22 cellular contexts compared by ENCODE assay signal in the genomic region with DNA sequence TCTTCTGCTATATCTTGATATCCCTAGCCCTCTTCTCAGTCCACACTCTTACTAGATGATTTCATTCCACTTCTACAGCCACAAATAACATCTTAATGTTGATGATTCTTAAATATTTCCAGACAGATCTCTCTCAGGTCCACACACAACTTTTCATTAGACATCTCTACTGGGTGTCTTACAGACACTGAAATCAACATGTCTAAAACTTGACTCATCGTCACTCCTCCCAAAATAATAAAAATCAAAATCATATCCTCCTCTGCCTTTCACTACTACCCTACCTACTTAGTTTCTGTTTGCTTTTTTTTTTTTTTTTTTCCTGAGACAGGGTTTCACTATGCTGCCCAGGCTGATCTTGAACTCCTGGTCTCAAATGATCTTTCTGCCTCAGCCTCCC. TPM values are rescaled to one million over a fixed set of nuclear protein-coding genes. Genes with fewer than 3 reads are reported as not detected.
DNase-seq lines count a peak whose midpoint lies in the region; ATAC-seq and TF ChIP-seq lines count a peak whose summit lies in the region.
"Had no signal": no experiment of that assay in that cellular context is flagged by ENCODE, and none has a peak within 500 bp of the region (broad histone marks: within the 10 kb centered on the region; RNA-seq: fewer than 3 reads in every experiment).

No MANE protein-coding gene starts in this region.

- 58% methylated on average over 1 of the region's 1 CpG for WGBS in SK-N-SH (ENCODE audit: low lambda C conversion rate)
- WGBS in H9 (ENCODE audit: extremely low coverage, insufficient read length, low lambda C conversion rate): 100% methylated on average over 1 of the region's 1 CpG

- H3K79me2 ChIP-seq in SK-N-SH (ENCODE audit: insufficient read depth): peaks cover 68% of the 10 kb centered on the region
- H3K79me2 ChIP-seq in H9 (ENCODE audit: insufficient read depth, low read length): no peaks in the 10 kb centered on the region

- no peak overlapping the region for H3T11ph ChIP-seq in H9 (ENCODE audit: low read length)

- no peak overlapping the region for H2BK20ac ChIP-seq in H9 (ENCODE audit: low read depth, low read length, poor library complexity, severe bottlenecking)

- H3K9ac ChIP-seq in SK-N-SH: peak overlapping the region; percentile 34; the same call in 1 of the 2 replicates
- H3K9ac ChIP-seq in H9 (ENCODE audit: extremely low read depth, insufficient read length, low read length): no peak overlapping the region
- H3K9ac ChIP-seq: BLaER1 treated with 17β-estradiol and CSF1 and Interleukin-3, amounts not matched to agents 10 nM and 100 nM had no signal

- no peak for TF ChIP-seq POLR2A in gastrocnemius medialis (IDR thresholded peaks at IDR 0.05)

- H3K79me1 ChIP-seq in H9 (ENCODE audit: insufficient read depth, low read depth, low read length, poor library complexity, severe bottlenecking): peaks cover 5% of the 10 kb centered on the region

- in situ Hi-C loops in gastrocnemius medialis (cut with MboI; ENCODE audit: low sequenced_read_pairs in 4 of 4): no loop called here

- intact Hi-C loops in gastrocnemius medialis (cut with DNase I; ENCODE audit: low total_unique reads): no loop called here

- no peak overlapping the region for H2BK12ac ChIP-seq in H9 (ENCODE audit: insufficient read length, low read depth, low read length)

- H3K36me3 ChIP-seq in SK-N-SH (replicated peaks in 1 of 2; ENCODE audit: control insufficient read depth in 1 of 2, insufficient read depth in 2 of 2, low read length in 1 of 2) (peaks cover 47 to 74% of the 10 kb centered on the region in 2 experiments), gastrocnemius medialis (peaks cover 0 to 70% of the 10 kb centered on the region in 2 donors)

- no peak overlapping the region for H4K5ac ChIP-seq in H9 (ENCODE audit: insufficient read length, low read depth, low read length)

- H4K20me1 ChIP-seq in SK-N-SH (ENCODE audit: insufficient read depth): peaks cover 11% of the 10 kb centered on the region; the same call in 1 of the 2 replicates
- no peaks in the 10 kb centered on the region for H4K20me1 ChIP-seq in H9 (ENCODE audit: control insufficient read depth, insufficient read depth, insufficient read length)

- H2BK120ac ChIP-seq in H9 (ENCODE audit: low read depth, low read length, poor library complexity, severe bottlenecking): no peak overlapping the region

- no peak overlapping the region for H3K23ac ChIP-seq in H9 (ENCODE audit: insufficient read length, low read depth, low read length)

- no peaks in the 10 kb centered on the region for H3K4me1 Mint-ChIP-seq in H9

- no peaks in the 10 kb centered on the region for H3K9me2 ChIP-seq in SK-N-SH

- H4K91ac ChIP-seq in H9 (ENCODE audit: insufficient read length, low read depth, low read length): no peak overlapping the region

- POLR2A ChIA-PET in SK-N-SH (lab: Yijun Ruan, JAX): no interaction called here

- no peak overlapping the region for H4K8ac ChIP-seq in H9 (replicated peaks; ENCODE audit: insufficient read length, low read depth, low read length)

- no peak for ATAC-seq in gastrocnemius medialis
- ATAC-seq: gastroesophageal sphincter had no signal

- TF ChIP-seq CTCF in SK-N-SH (IDR thresholded peaks at IDR 0.05) (no peak), fibroblast of the aortic adventitia (IDR thresholded peaks at IDR 0.05; ENCODE audit: insufficient read depth, low read length) (no peak), gastrocnemius medialis (IDR thresholded peaks at IDR 0.05 in 4 of 5, conservative IDR thresholded peaks at IDR 0.05 in 1 of 5) (no peak), H9 (conservative IDR thresholded peaks at IDR 0.05) (no peak)

- H3K4ac ChIP-seq in H9 (ENCODE audit: low read depth, low read length): no peak overlapping the region

- TF ChIP-seq RAD21 in SK-N-SH (IDR thresholded peaks at IDR 0.05; ENCODE audit: low read length): no peak

- no peak overlapping the region for H3K14ac ChIP-seq in H9 (ENCODE audit: insufficient read depth, low read length)

- peaks cover 17 to 53% (median 47%) of the 10 kb centered on the region in 3 experiments; a peak in 6 of 7 replicates for H3K36me3 Mint-ChIP-seq in H9 (ENCODE audit: insufficient read depth in 1 of 3, low read depth in 3 of 3)

- H3F3A ChIP-seq in SK-N-SH (replicated peaks; ENCODE audit: insufficient read depth): peaks cover 37% of the 10 kb centered on the region

- no peak for TF ChIP-seq EP300 in SK-N-SH (IDR thresholded peaks at IDR 0.05; ENCODE audit: borderline replicate concordance in 1 of 2, low read depth in 1 of 2, low read length in 1 of 2)

- no peak overlapping the region for H2AK5ac ChIP-seq in H9 (ENCODE audit: insufficient read length, low read length)

- H3K4me1 ChIP-seq in SK-N-SH (ENCODE audit: control insufficient read depth in 1 of 2, insufficient read depth in 2 of 2, low read depth in 1 of 2, low read length in 1 of 2) (peaks cover 0 to 11% of the 10 kb centered on the region in 2 experiments; a peak in 1 of 4 replicates), gastrocnemius medialis (no peaks in the 10 kb centered on the region), H9 (ENCODE audit: insufficient read depth, low read length) (no peaks in the 10 kb centered on the region)

- CTCF ChIA-PET in SK-N-SH (lab: Yijun Ruan, JAX): interaction anchor here (1.0 to 3.4 kb wide), 3 partner anchors 9 to 136 kb away, joined by 3 to 8 read pairs (median 6); no protein-coding TSS in a partner anchor

- no peak overlapping the region for H3K18ac ChIP-seq in H9 (ENCODE audit: insufficient read length, low read depth, low read length)

- no peak overlapping the region for H3K56ac ChIP-seq in H9 (ENCODE audit: insufficient read length, low read depth, low read length)

- H3K27ac Mint-ChIP-seq in H9: no peak overlapping the region
- H3K27ac Mint-ChIP-seq: activated T-cell treated with anti-CD3 and anti-CD28 coated beads, Interleukin-2, amount 50 U/mL, for 72 hours; immature natural killer cell; T-helper 1 cell treated with Interleukin-12 subunit alpha and Interleukin-12 subunit beta and Interleukin-4 antibody, amounts not matched to agents 30 μg/mL and 1 μg/mL, for 36 hours had no signal

- H3K27ac ChIP-seq in SK-N-SH (ENCODE audit: low read depth in 2 of 2, low read length in 1 of 2): peak overlapping the region in 1 of 2 experiments; percentile 90; a peak in 2 of 4 replicates
- H3K27ac ChIP-seq in gastrocnemius medialis: no peak overlapping the region
- no peak overlapping the region for H3K27ac ChIP-seq in H9 (ENCODE audit: insufficient read length, low read depth, low read length)
- H3K27ac ChIP-seq: BLaER1 treated with 17β-estradiol and CSF1 and Interleukin-3, amounts not matched to agents 10 nM and 100 nM; gastroesophageal sphincter; PC-9 had no signal

- no peaks in the 10 kb centered on the region for H3K23me2 ChIP-seq in H9 (ENCODE audit: insufficient read length, low read depth, low read length, poor library complexity, severe bottlenecking)

- H3K9me3 Mint-ChIP-seq in H9: no peaks in the 10 kb centered on the region
- H3K9me3 Mint-ChIP-seq: activated T-cell treated with anti-CD3 and anti-CD28 coated beads, Interleukin-2, amount 50 U/mL, for 72 hours; immature natural killer cell; T-helper 1 cell treated with Interleukin-12 subunit alpha and Interleukin-12 subunit beta and Interleukin-4 antibody, amounts not matched to agents 30 μg/mL and 1 μg/mL, for 36 hours had no signal

- peak; percentile 24 for DNase-seq in A172 (ENCODE audit: low spot score)
- peak; percentile 72 for DNase-seq in GM03348 (ENCODE audit: low spot score)
- no peak for DNase-seq in SK-N-SH
- peak; percentile 33 for DNase-seq in fibroblast of the aortic adventitia (ENCODE audit: low read depth)
- no peak for DNase-seq in stimulated activated CD4-positive, alpha-beta T cell treated with anti-CD3 and anti-CD28 coated beads, Interleukin-4, amount 100 ng/mL, for 4 hours
- no peak for DNase-seq in gastrocnemius medialis
- no peak for DNase-seq in AML-193 (lab: John Stamatoyannopoulos, UW)
- DNase-seq in H9: no peak
- DNase-seq: activated CD4-positive, alpha-beta T cell treated with anti-CD3 and anti-CD28 coated beads for 48 hours; activated T-cell treated with anti-CD3 and anti-CD28 coated beads, Interleukin-2, amount 50 U/mL, for 72 hours; DMS153; immature natural killer cell; MM.1S; NCI-H2029; NCI-H526; occipital lobe; PC-9; small intestine had no signal

- H3K4me2 ChIP-seq in SK-N-SH (peak overlapping the region; percentile 78), H9 (ENCODE audit: insufficient read depth, insufficient read length, low read length) (no peak overlapping the region)
- H3K4me2 ChIP-seq: PC-9 had no signal

- H3K27me3 ChIP-seq in SK-N-SH (ENCODE audit: insufficient read depth) (no peaks in the 10 kb centered on the region), gastrocnemius medialis (no peaks in the 10 kb centered on the region), H9 (ENCODE audit: insufficient read depth, low read length) (no peaks in the 10 kb centered on the region)
- H3K27me3 ChIP-seq: BLaER1 treated with 17β-estradiol and CSF1 and Interleukin-3, amounts not matched to agents 10 nM and 100 nM; gastroesophageal sphincter had no signal

- no peaks in the 10 kb centered on the region for H3K27me3 Mint-ChIP-seq in H9 (ENCODE audit: low read depth)

- no peak overlapping the region for H3K4me3 Mint-ChIP-seq in H9
- H3K4me3 Mint-ChIP-seq: activated T-cell treated with anti-CD3 and anti-CD28 coated beads, Interleukin-2, amount 50 U/mL, for 72 hours; immature natural killer cell; T-helper 1 cell treated with Interleukin-12 subunit alpha and Interleukin-12 subunit beta and Interleukin-4 antibody, amounts not matched to agents 30 μg/mL and 1 μg/mL, for 36 hours had no signal

- no peaks in the 10 kb centered on the region for H3K9me3 ChIP-seq in SK-N-SH
- H3K9me3 ChIP-seq in gastrocnemius medialis: no peaks in the 10 kb centered on the region
- H3K9me3 ChIP-seq in H9 (ENCODE audit: control insufficient read depth, low read depth, low read length): no peaks in the 10 kb centered on the region
- H3K9me3 ChIP-seq: BLaER1 treated with 17β-estradiol and CSF1 and Interleukin-3, amounts not matched to agents 10 nM and 100 nM; gastroesophageal sphincter had no signal

- H2AFZ ChIP-seq in SK-N-SH (ENCODE audit: low read depth): no peak overlapping the region
- no peak overlapping the region for H2AFZ ChIP-seq in H9 (ENCODE audit: low read length)
- H2AFZ ChIP-seq: PC-9 had no signal

- H2BK5ac ChIP-seq in H9 (ENCODE audit: insufficient read length, low read length): no peak overlapping the region

- H2BK15ac ChIP-seq in H9 (ENCODE audit: low read depth, low read length): no peak overlapping the region

- H3K4me3 ChIP-seq in SK-N-SH (ENCODE audit: low read depth in 2 of 2, low read length in 1 of 2) (peak overlapping the region in 1 of 2 experiments; percentile 27; a peak in 1 of 4 replicates), fibroblast of the aortic adventitia (ENCODE audit: low read depth, low read length) (peak overlapping the region; percentile 26), gastrocnemius medialis (no peak overlapping the region)
- H3K4me3 ChIP-seq: BLaER1 treated with 17β-estradiol and CSF1 and Interleukin-3, amounts not matched to agents 10 nM and 100 nM; gastroesophageal sphincter; PC-9 had no signal

RNA-seq across cellular contexts. Expression of gene PRDM4, which starts 11.8 kb away (rescaled TPM):
- total RNA-seq in A172 (2014; rRNA removed; shearing (Covaris generic)): 25.2 and 34.0 TPM in 2 replicates
- polyA plus RNA-seq in SK-N-SH (2012; rRNA removed): 22.1 and 27.9 TPM in 2 replicates
- 22.0 and 24.6 TPM in 2 replicates for polyA plus RNA-seq in SK-N-SH (2012; cell fraction: cytosol; rRNA removed)
- polyA plus RNA-seq in SK-N-SH (2012; cell fraction: nucleus; rRNA removed): 24.2 and 36.7 TPM in 2 replicates
- total RNA-seq in fibroblast of the aortic adventitia (ENCODE audit: low replicate concordance) (34.3 and 38.7 TPM in 2 replicates), gastrocnemius medialis (10 to 100 TPM; 13.8 to 21.0 (median 19.2) TPM), H9 (2021) (19.9 and 24.4 TPM in 2 replicates)

RNA-seq across cellular contexts. Expression of gene ASCL4, which starts 25.4 kb away (rescaled TPM):
- not detected in 2 replicates for total RNA-seq in A172 (2014; rRNA removed; shearing (Covaris generic))
- not detected in 2 replicates for polyA plus RNA-seq in SK-N-SH (2012; rRNA removed)
- polyA plus RNA-seq in SK-N-SH (2012; cell fraction: cytosol; rRNA removed): not detected in 2 replicates
- polyA plus RNA-seq in SK-N-SH (2012; cell fraction: nucleus; rRNA removed): not detected in 2 replicates
- total RNA-seq in fibroblast of the aortic adventitia (ENCODE audit: low replicate concordance) (not detected in 2 replicates), gastrocnemius medialis (not detected), H9 (2021) (not detected in 2 replicates)
- total RNA-seq: activated T-cell treated with anti-CD3 and anti-CD28 coated beads, Interleukin-2, amount 50 U/mL, for 72 hours; dermis microvascular lymphatic vessel endothelial cell; gastroesophageal sphincter; occipital lobe; PC-9 had no signal
- polyA plus RNA-seq: immature natural killer cell, small intestine had no signal

Comparison
In these comparisons a context has a peak if more than half of its experiments do, and no peak if none do; other contexts are left out.
1. DNase-seq: peak in A172 (single experiment), GM03348 (single experiment) and fibroblast of the aortic adventitia (single experiment); none in SK-N-SH (single experiment), stimulated activated CD4-positive, alpha-beta T cell treated with anti-CD3 and anti-CD28 coated beads, Interleukin-4, amount 100 ng/mL, for 4 hours (0 of 2), gastrocnemius medialis (0 of 2), AML-193 (0 of 2) and H9 (single experiment).